In the genomic region with DNA sequence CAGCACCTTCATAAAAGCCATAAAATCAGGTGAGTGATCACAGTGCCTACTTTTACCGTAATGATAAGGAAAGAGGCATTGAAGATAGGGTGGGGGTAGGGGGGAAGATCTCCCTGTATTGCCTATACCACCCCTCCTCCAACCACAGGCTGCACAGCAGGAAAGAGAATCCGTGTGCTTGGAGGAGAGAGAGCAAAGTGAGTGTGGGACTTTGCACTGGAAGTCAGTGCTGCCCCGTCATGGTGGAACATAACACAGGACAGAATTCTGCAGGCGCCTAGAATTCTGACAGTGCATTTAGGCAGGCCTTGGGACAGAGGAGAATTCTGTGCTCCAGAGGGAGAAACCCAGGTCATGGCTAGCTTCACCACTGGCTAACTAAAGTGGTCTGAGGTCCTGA, we compare ENCODE assay signal across 1 cellular context.
TF ChIP-seq lines count a peak whose summit lies in the region.

No MANE protein-coding gene starts in this region.

TF ChIP-seq in HepG2, 621 proteins besides CTCF, POLR2A, EP300 and RAD21 (continued from another document and continues in another):
- 0 out of 2 replicates have a peak, but pooled peaks have one; percentile 26 for TF ChIP-seq ZNF264 (CRISPR knock-in tag; IDR thresholded peaks at IDR 0.05)
- no peak for TF ChIP-seq ZNF253 (CRISPR knock-in tag; IDR thresholded peaks at IDR 0.05; ENCODE audit: borderline replicate concordance)
- no peak for TF ChIP-seq ZMYM2 (CRISPR knock-in tag; IDR thresholded peaks at IDR 0.05)
- 0 out of 2 replicates have a peak, but pooled peaks have one; percentile 18 for TF ChIP-seq ZNF7 (CRISPR knock-in tag; IDR thresholded peaks at IDR 0.05)
- peak; percentile 80; the same call in 1 of the 2 replicates for TF ChIP-seq ZNF331 (CRISPR knock-in tag; IDR thresholded peaks at IDR 0.05)
- TF ChIP-seq ZNF768 (CRISPR knock-in tag; IDR thresholded peaks at IDR 0.05) = no peak; the same call in 1 of the 2 replicates
- TF ChIP-seq, protein P1, sequence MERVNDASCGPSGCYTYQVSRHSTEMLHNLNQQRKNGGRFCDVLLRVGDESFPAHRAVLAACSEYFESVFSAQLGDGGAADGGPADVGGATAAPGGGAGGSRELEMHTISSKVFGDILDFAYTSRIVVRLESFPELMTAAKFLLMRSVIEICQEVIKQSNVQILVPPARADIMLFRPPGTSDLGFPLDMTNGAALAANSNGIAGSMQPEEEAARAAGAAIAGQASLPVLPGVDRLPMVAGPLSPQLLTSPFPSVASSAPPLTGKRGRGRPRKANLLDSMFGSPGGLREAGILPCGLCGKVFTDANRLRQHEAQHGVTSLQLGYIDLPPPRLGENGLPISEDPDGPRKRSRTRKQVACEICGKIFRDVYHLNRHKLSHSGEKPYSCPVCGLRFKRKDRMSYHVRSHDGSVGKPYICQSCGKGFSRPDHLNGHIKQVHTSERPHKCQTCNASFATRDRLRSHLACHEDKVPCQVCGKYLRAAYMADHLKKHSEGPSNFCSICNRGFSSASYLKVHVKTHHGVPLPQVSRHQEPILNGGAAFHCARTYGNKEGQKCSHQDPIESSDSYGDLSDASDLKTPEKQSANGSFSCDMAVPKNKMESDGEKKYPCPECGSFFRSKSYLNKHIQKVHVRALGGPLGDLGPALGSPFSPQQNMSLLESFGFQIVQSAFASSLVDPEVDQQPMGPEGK (CRISPR knock-in tag; IDR thresholded peaks at IDR 0.05) = peak; percentile 88
- no peak for TF ChIP-seq ZNF549 (CRISPR knock-in tag; IDR thresholded peaks at IDR 0.05)
- no peak for TF ChIP-seq ZNF430 (CRISPR knock-in tag; IDR thresholded peaks at IDR 0.05)
- TF ChIP-seq, protein P2, sequence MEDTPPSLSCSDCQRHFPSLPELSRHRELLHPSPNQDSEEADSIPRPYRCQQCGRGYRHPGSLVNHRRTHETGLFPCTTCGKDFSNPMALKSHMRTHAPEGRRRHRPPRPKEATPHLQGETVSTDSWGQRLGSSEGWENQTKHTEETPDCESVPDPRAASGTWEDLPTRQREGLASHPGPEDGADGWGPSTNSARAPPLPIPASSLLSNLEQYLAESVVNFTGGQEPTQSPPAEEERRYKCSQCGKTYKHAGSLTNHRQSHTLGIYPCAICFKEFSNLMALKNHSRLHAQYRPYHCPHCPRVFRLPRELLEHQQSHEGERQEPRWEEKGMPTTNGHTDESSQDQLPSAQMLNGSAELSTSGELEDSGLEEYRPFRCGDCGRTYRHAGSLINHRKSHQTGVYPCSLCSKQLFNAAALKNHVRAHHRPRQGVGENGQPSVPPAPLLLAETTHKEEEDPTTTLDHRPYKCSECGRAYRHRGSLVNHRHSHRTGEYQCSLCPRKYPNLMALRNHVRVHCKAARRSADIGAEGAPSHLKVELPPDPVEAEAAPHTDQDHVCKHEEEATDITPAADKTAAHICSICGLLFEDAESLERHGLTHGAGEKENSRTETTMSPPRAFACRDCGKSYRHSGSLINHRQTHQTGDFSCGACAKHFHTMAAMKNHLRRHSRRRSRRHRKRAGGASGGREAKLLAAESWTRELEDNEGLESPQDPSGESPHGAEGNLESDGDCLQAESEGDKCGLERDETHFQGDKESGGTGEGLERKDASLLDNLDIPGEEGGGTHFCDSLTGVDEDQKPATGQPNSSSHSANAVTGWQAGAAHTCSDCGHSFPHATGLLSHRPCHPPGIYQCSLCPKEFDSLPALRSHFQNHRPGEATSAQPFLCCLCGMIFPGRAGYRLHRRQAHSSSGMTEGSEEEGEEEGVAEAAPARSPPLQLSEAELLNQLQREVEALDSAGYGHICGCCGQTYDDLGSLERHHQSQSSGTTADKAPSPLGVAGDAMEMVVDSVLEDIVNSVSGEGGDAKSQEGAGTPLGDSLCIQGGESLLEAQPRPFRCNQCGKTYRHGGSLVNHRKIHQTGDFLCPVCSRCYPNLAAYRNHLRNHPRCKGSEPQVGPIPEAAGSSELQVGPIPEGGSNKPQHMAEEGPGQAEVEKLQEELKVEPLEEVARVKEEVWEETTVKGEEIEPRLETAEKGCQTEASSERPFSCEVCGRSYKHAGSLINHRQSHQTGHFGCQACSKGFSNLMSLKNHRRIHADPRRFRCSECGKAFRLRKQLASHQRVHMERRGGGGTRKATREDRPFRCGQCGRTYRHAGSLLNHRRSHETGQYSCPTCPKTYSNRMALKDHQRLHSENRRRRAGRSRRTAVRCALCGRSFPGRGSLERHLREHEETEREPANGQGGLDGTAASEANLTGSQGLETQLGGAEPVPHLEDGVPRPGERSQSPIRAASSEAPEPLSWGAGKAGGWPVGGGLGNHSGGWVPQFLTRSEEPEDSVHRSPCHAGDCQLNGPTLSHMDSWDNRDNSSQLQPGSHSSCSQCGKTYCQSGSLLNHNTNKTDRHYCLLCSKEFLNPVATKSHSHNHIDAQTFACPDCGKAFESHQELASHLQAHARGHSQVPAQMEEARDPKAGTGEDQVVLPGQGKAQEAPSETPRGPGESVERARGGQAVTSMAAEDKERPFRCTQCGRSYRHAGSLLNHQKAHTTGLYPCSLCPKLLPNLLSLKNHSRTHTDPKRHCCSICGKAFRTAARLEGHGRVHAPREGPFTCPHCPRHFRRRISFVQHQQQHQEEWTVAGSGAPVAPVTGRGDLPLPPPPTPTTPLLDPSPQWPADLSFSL (CRISPR knock-in tag; IDR thresholded peaks at IDR 0.05) = no peak
- no peak for TF ChIP-seq ZNF737 (CRISPR knock-in tag; IDR thresholded peaks at IDR 0.05; ENCODE audit: borderline replicate concordance)
- TF ChIP-seq ZNF343 (CRISPR knock-in tag; IDR thresholded peaks at IDR 0.05) = no peak
- no peak for TF ChIP-seq ZNF329 (CRISPR knock-in tag; IDR thresholded peaks at IDR 0.05; ENCODE audit: low read depth)
- TF ChIP-seq ZNF747 (CRISPR knock-in tag; IDR thresholded peaks at IDR 0.05; ENCODE audit: borderline replicate concordance) = no peak
- peak; percentile 66; the same call in 1 of the 2 replicates for TF ChIP-seq HDAC1 (CRISPR knock-in tag; IDR thresholded peaks at IDR 0.05)
- no peak for TF ChIP-seq CREB1 (IDR thresholded peaks at IDR 0.05)
- no peak for TF ChIP-seq CREB1 (CRISPR knock-in tag; IDR thresholded peaks at IDR 0.05)
- no peak for TF ChIP-seq SRSF1 (optimal IDR thresholded peaks at IDR 0.05; ENCODE audit: low read depth, low read length)
- TF ChIP-seq, protein P3, sequence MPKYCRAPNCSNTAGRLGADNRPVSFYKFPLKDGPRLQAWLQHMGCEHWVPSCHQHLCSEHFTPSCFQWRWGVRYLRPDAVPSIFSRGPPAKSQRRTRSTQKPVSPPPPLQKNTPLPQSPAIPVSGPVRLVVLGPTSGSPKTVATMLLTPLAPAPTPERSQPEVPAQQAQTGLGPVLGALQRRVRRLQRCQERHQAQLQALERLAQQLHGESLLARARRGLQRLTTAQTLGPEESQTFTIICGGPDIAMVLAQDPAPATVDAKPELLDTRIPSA (CRISPR knock-in tag; IDR thresholded peaks at IDR 0.05; ENCODE audit: borderline replicate concordance) = no peak
- no peak for TF ChIP-seq NR1H2 (CRISPR knock-in tag; IDR thresholded peaks at IDR 0.05; ENCODE audit: borderline replicate concordance, low read depth)
- TF ChIP-seq ZNF614 (CRISPR knock-in tag; IDR thresholded peaks at IDR 0.05; ENCODE audit: borderline replicate concordance) = peak; percentile 68; the same call in 1 of the 2 replicates
- no peak for TF ChIP-seq SUZ12 (IDR thresholded peaks at IDR 0.05; ENCODE audit: low read depth, low read length)
- TF ChIP-seq, protein P4, sequence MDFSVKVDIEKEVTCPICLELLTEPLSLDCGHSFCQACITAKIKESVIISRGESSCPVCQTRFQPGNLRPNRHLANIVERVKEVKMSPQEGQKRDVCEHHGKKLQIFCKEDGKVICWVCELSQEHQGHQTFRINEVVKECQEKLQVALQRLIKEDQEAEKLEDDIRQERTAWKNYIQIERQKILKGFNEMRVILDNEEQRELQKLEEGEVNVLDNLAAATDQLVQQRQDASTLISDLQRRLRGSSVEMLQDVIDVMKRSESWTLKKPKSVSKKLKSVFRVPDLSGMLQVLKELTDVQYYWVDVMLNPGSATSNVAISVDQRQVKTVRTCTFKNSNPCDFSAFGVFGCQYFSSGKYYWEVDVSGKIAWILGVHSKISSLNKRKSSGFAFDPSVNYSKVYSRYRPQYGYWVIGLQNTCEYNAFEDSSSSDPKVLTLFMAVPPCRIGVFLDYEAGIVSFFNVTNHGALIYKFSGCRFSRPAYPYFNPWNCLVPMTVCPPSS (IDR thresholded peaks at IDR 0.05) = no peak
- TF ChIP-seq ZFP1 (CRISPR knock-in tag; IDR thresholded peaks at IDR 0.05) = 0 out of 2 replicates have a peak, but pooled peaks have one; percentile 26
- peak; percentile 38 for TF ChIP-seq YY1 (IDR thresholded peaks at IDR 0.05; ENCODE audit: insufficient read depth, insufficient replicate concordance, low read depth, low read length)
- TF ChIP-seq, protein P5, sequence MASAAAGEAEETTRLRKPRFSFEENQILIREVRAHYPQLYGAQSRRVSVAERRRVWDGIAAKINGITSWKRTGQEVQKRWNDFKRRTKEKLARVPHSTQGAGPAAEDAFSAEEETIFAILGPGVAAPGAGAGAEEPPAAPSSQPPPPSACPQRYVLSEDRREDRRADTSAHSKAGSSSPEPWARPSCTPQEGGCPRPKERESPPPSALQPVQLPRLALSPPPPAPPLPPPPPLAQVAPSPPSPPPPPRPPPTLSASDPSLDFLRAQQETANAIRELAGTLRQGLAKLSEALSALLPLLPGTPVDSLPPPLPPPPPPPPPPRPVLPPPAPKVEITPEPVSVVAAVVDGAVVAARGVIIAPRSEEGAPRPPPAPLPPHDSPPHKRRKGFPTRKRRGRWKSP (CRISPR knock-in tag; IDR thresholded peaks at IDR 0.05) = no peak
- no peak for TF ChIP-seq ZNF296 (CRISPR knock-in tag; conservative IDR thresholded peaks at IDR 0.05)
- no peak for TF ChIP-seq SIN3B (IDR thresholded peaks at IDR 0.05; ENCODE audit: low read length)
- TF ChIP-seq, protein P6, sequence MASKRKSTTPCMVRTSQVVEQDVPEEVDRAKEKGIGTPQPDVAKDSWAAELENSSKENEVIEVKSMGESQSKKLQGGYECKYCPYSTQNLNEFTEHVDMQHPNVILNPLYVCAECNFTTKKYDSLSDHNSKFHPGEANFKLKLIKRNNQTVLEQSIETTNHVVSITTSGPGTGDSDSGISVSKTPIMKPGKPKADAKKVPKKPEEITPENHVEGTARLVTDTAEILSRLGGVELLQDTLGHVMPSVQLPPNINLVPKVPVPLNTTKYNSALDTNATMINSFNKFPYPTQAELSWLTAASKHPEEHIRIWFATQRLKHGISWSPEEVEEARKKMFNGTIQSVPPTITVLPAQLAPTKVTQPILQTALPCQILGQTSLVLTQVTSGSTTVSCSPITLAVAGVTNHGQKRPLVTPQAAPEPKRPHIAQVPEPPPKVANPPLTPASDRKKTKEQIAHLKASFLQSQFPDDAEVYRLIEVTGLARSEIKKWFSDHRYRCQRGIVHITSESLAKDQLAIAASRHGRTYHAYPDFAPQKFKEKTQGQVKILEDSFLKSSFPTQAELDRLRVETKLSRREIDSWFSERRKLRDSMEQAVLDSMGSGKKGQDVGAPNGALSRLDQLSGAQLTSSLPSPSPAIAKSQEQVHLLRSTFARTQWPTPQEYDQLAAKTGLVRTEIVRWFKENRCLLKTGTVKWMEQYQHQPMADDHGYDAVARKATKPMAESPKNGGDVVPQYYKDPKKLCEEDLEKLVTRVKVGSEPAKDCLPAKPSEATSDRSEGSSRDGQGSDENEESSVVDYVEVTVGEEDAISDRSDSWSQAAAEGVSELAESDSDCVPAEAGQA (IDR thresholded peaks at IDR 0.05; ENCODE audit: low read depth) = no peak; the same call in 1 of the 2 replicates
- TF ChIP-seq, protein P6 (CRISPR knock-in tag; IDR thresholded peaks at IDR 0.05; ENCODE audit: borderline replicate concordance) = no peak
- TF ChIP-seq, protein P7, sequence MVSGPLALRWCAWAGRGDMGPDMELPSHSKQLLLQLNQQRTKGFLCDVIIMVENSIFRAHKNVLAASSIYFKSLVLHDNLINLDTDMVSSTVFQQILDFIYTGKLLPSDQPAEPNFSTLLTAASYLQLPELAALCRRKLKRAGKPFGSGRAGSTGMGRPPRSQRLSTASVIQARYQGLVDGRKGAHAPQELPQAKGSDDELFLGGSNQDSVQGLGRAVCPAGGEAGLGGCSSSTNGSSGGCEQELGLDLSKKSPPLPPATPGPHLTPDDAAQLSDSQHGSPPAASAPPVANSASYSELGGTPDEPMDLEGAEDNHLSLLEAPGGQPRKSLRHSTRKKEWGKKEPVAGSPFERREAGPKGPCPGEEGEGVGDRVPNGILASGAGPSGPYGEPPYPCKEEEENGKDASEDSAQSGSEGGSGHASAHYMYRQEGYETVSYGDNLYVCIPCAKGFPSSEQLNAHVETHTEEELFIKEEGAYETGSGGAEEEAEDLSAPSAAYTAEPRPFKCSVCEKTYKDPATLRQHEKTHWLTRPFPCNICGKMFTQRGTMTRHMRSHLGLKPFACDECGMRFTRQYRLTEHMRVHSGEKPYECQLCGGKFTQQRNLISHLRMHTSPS (CRISPR knock-in tag; IDR thresholded peaks at IDR 0.05; ENCODE audit: low read depth) = no peak
- no peak for TF ChIP-seq NRL (CRISPR knock-in tag; IDR thresholded peaks at IDR 0.05; ENCODE audit: borderline replicate concordance)
- TF ChIP-seq, protein P8, sequence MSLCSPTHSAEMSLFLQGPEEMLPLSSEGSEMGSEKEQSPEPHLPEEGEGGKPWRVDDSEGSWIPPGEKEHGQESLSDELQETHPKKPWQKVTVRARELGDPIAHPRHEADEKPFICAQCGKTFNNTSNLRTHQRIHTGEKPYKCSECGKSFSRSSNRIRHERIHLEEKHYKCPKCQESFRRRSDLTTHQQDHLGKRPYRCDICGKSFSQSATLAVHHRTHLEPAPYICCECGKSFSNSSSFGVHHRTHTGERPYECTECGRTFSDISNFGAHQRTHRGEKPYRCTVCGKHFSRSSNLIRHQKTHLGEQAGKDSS (CRISPR knock-in tag; IDR thresholded peaks at IDR 0.05; ENCODE audit: borderline replicate concordance, low read depth) = 0 out of 2 replicates have a peak, but pooled peaks have one; percentile 60
- no peak for TF ChIP-seq CHCHD3 (CRISPR knock-in tag; IDR thresholded peaks at IDR 0.05)
- TF ChIP-seq, protein P9, sequence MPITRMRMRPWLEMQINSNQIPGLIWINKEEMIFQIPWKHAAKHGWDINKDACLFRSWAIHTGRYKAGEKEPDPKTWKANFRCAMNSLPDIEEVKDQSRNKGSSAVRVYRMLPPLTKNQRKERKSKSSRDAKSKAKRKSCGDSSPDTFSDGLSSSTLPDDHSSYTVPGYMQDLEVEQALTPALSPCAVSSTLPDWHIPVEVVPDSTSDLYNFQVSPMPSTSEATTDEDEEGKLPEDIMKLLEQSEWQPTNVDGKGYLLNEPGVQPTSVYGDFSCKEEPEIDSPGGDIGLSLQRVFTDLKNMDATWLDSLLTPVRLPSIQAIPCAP (CRISPR knock-in tag; IDR thresholded peaks at IDR 0.05; ENCODE audit: low read depth) = no peak
- peak; percentile 20; the same call in 1 of the 2 replicates for TF ChIP-seq NFIC (IDR thresholded peaks at IDR 0.05; ENCODE audit: low read length)
- TF ChIP-seq EHMT2 (IDR thresholded peaks at IDR 0.05; ENCODE audit: borderline replicate concordance, low read depth, low read length) = no peak
